In genomic region chr9:114364528-114365041, GRCh38 we compare ENCODE assay signal across 10 cellular contexts. TPM values are rescaled to one million over a fixed set of nuclear protein-coding genes. Genes with fewer than 3 reads are reported as not detected.
DNase-seq lines count a peak whose midpoint lies in the region; ATAC-seq and TF ChIP-seq lines count a peak whose summit lies in the region.
"Had no signal": no experiment of that assay in that cellular context is flagged by ENCODE, and none has a peak within 500 bp of the region (broad histone marks: within the 10 kb centered on the region; RNA-seq: fewer than 3 reads in every experiment).

No MANE protein-coding gene starts in this region.

- no peaks in the 10 kb centered on the region for H3K27me3 ChIP-seq in PC-9 (ENCODE audit: insufficient read depth, low read depth)

- H3K79me2 ChIP-seq in PC-9 (ENCODE audit: low read depth), result no peaks in the 10 kb centered on the region

- H3K9me3 ChIP-seq in PC-9 (ENCODE audit: insufficient read depth, low read depth), result no peaks in the 10 kb centered on the region

- TF ChIP-seq CTCF in HFFc6 (IDR thresholded peaks at IDR 0.05) (no peak), PC-9 (conservative IDR thresholded peaks at IDR 0.05) (no peak)

- no peaks in the 10 kb centered on the region for H4K20me1 ChIP-seq in PC-9 (ENCODE audit: insufficient read depth)

- peak overlapping the region; percentile 75 for H3K4me3 Mint-ChIP-seq in HFFc6
- H3K4me3 Mint-ChIP-seq in stimulated activated memory B cell treated with anti-CD40 and anti-IgM and Interleukin-4, amounts not matched to agents 10 μg/mL and 1 μg/mL and 100 μg/mL, for 72 hours, result peak overlapping the region; percentile 31

- H3K27ac ChIP-seq in PC-9 (peak overlapping the region; percentile 82), epithelial cell of prostate (peak overlapping the region; percentile 40)

- DNase-seq in HFFc6, result peak; percentile 19
- peak; percentile 26 to 86 for DNase-seq in PC-9
- peak; percentile 26 for DNase-seq in epithelial cell of prostate (ENCODE audit: low read depth, low spot score)
- DNase-seq in stimulated activated CD4-positive, alpha-beta T cell treated with anti-CD3 and anti-CD28 coated beads, Interleukin-4, amount 100 ng/mL, for 1 hour, result no peak
- no peak for DNase-seq in GM03348 (ENCODE audit: low spot score)
- DNase-seq in stimulated activated CD4-positive, alpha-beta T cell treated with anti-CD3 and anti-CD28 coated beads, Interleukin-2, amount 100 ng/mL, for 48 hours, result no peak
- DNase-seq: NCI-H524 treated with DMSO at 0.1 percent for 48 hours had no signal

- H3K36me3 ChIP-seq in PC-9 (ENCODE audit: low read depth), result no peaks in the 10 kb centered on the region

- H3K4me2 ChIP-seq in PC-9, result peak overlapping the region; percentile 43

- intact Hi-C loops in PC-9 (cut with micrococcal nuclease; ENCODE audit: unreplicated experiment), result loop anchor here (1.0 kb wide), 1 partner anchor 34 kb away; no protein-coding TSS in a partner anchor

- peaks cover 45% of the 10 kb centered on the region for H3K4me1 Mint-ChIP-seq in HFFc6 (ENCODE audit: low read depth)
- peaks cover 86% of the 10 kb centered on the region for H3K4me1 Mint-ChIP-seq in stimulated activated memory B cell treated with anti-CD40 and anti-IgM and Interleukin-4, amounts not matched to agents 10 μg/mL and 1 μg/mL and 100 μg/mL, for 72 hours

- POLR2A ChIA-PET in PC-9 (lab: Charles Lee; ENCODE audit: unreplicated experiment), result interaction anchor here (0.7 kb wide), 1 partner anchor 1143 kb away, joined by 3 read pairs; no protein-coding TSS in a partner anchor

- no peak overlapping the region for H2AFZ ChIP-seq in PC-9

- H3K4me1 ChIP-seq in PC-9 (replicated peaks; ENCODE audit: insufficient read depth), result peaks cover 38% of the 10 kb centered on the region

- peak; percentile 74 for ATAC-seq in stimulated activated memory B cell treated with anti-CD40 and anti-IgM and Interleukin-4, amounts not matched to agents 10 μg/mL and 1 μg/mL and 100 μg/mL, for 72 hours

- no peaks in the 10 kb centered on the region for H3K9me2 ChIP-seq in PC-9 (ENCODE audit: insufficient read depth)

- H3K27me3 Mint-ChIP-seq in HFFc6 (ENCODE audit: insufficient read depth), result peaks cover 3% of the 10 kb centered on the region
- no peaks in the 10 kb centered on the region for H3K27me3 Mint-ChIP-seq in stimulated activated memory B cell treated with anti-CD40 and anti-IgM and Interleukin-4, amounts not matched to agents 10 μg/mL and 1 μg/mL and 100 μg/mL, for 72 hours

- CTCF ChIA-PET in PC-9 (lab: Charles Lee), result interaction anchor here (0.6 kb wide), 1 partner anchor 41 kb away, joined by 3 read pairs; no protein-coding TSS in a partner anchor

- peaks cover 34% of the 10 kb centered on the region for H3K36me3 Mint-ChIP-seq in HFFc6 (ENCODE audit: low read depth)
- H3K36me3 Mint-ChIP-seq in stimulated activated memory B cell treated with anti-CD40 and anti-IgM and Interleukin-4, amounts not matched to agents 10 μg/mL and 1 μg/mL and 100 μg/mL, for 72 hours, result peaks cover 75% of the 10 kb centered on the region

- H3F3A ChIP-seq in PC-9 (ENCODE audit: insufficient read depth, low read depth), result peaks cover 34% of the 10 kb centered on the region; the same call in 1 of the 2 replicates

- no peak overlapping the region for H3K4me3 ChIP-seq in PC-9

- H3K9me3 Mint-ChIP-seq in HFFc6, result no peaks in the 10 kb centered on the region
- peaks cover 4% of the 10 kb centered on the region for H3K9me3 Mint-ChIP-seq in stimulated activated memory B cell treated with anti-CD40 and anti-IgM and Interleukin-4, amounts not matched to agents 10 μg/mL and 1 μg/mL and 100 μg/mL, for 72 hours

- H3K27ac Mint-ChIP-seq in HFFc6, result peak overlapping the region; percentile 91
- peak overlapping the region; percentile 84 for H3K27ac Mint-ChIP-seq in stimulated activated memory B cell treated with anti-CD40 and anti-IgM and Interleukin-4, amounts not matched to agents 10 μg/mL and 1 μg/mL and 100 μg/mL, for 72 hours

- no TSS peak for BruUV-seq in PC-9 (replicated peaks; lab: Mats Ljungman, UMichigan)

RNA-seq across cellular contexts. Expression of gene AKNA, which starts 23.2 kb away (rescaled TPM):
- 10 to 100 TPM in 4 of 6 experiments, 1 to 10 TPM in 2; 9.3 to 13.1 (median 11.5) TPM for total RNA-seq in HFFc6 (2021; fragmentation: NEBNext Ultra II Directional; extraction: Animal tissue kit (Norgen Biotek cat#: 25700))
- total RNA-seq in PC-9 (2021), result 11.5 and 14.4 TPM in 2 replicates

RNA-seq across cellular contexts. Expression of gene ORM2, which starts 34.9 kb away (rescaled TPM):
- total RNA-seq in HFFc6 (2021; fragmentation: NEBNext Ultra II Directional; extraction: Animal tissue kit (Norgen Biotek cat#: 25700)), result not detected
- total RNA-seq in PC-9 (2021), result not detected in 2 replicates
- total RNA-seq: endothelial cell of umbilical vein, myocyte had no signal

RNA-seq across cellular contexts. Expression of gene ORM1, which starts 41.7 kb away (rescaled TPM):
- total RNA-seq in HFFc6 (2021; fragmentation: NEBNext Ultra II Directional; extraction: Animal tissue kit (Norgen Biotek cat#: 25700)), result not detected
- not detected in 2 replicates for total RNA-seq in PC-9 (2021)
- total RNA-seq: endothelial cell of umbilical vein, myocyte had no signal

Comparison
In these comparisons a context has a peak if more than half of its experiments do, and no peak if none do; other contexts are left out.
1. DNase-seq: peak in HFFc6 (single experiment), PC-9 (2 of 2) and epithelial cell of prostate (single experiment); none in stimulated activated CD4-positive, alpha-beta T cell treated with anti-CD3 and anti-CD28 coated beads, Interleukin-4, amount 100 ng/mL, for 1 hour (single experiment), GM03348 (single experiment) and stimulated activated CD4-positive, alpha-beta T cell treated with anti-CD3 and anti-CD28 coated beads, Interleukin-2, amount 100 ng/mL, for 48 hours (0 of 2).